Comparison of ENCODE assay signal across 8 cellular contexts in the genomic region with DNA sequence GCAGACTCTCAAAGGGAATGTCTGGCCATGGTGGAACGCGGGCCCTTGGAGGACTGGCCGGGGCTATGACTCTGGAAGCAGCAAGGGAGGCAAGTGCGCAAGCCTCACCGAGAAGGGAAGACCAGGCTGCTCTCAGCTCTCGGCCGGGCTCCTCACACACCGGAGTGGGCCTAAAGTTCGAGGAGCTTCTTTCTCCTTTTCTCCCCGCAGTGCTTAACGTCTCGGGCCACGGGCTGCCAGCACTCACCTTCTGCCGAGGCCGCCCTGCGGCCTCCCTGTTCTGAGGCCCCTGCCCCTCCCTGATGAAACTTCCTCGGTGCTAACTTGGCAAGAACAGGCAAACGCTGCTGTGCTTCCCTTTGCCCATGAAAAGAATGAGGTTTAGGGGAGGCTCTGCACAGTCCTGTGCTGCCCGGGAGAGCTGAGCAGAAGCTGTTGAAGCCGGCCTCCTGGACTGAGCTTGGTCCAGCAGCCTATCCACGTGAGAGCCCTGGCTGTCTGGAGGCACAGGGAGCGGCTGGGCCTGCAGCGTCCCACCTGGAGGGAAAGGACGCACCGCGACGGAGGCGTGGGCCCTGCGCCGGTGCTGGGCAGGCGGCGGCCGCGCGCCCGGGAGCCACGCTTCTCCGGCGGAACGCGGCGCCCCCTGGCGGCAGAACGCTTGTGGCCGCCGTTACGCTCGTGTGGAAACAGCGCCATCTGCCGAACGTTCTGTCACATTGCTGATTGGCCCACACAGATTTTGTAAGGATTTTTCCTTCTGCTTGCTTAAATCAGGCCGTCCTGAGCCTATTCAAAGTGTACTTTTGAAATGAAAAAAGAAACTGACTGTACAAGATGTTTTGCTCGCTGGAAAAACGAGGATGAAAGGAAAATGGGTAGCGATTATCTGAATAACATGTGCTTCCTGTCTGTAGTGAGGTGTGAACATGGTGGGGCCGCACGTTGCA.
DNase-seq lines count a peak whose midpoint lies in the region; ATAC-seq lines count a peak whose summit lies in the region.

No MANE protein-coding gene starts in this region.

- peak; percentile 94 for ATAC-seq in GM21528 (IDR thresholded peaks at IDR 0.05; ENCODE audit: low FRiP score, unreplicated experiment)

- DNase-seq in DMS79 (lab: John Stamatoyannopoulos, UW) (peak; percentile 44), HuH-7 (ENCODE audit: low spot score) (peak; percentile 47), RPMI8226 (peak; percentile 76), foreskin melanocyte (peak; percentile 36), non-pigmented ciliary epithelial cell (ENCODE audit: low read depth) (peak; percentile 8), superior temporal gyrus (ENCODE audit: extremely low spot score) (peak; percentile 83)
- peak; percentile 68 for DNase-seq in activated effector memory CD4-positive, alpha-beta T cell treated with Interleukin-2 at 50 U/mL for 16 hours

Comparison
In these comparisons a context has a peak if more than half of its experiments do, and no peak if none do; other contexts are left out.
1. Peak in every context shown above with its lines: DNase-seq and ATAC-seq.
2. DNase-seq: peak in every context shown above with its lines; median percentile 83 in superior temporal gyrus; 76 in RPMI8226; 68 in activated effector memory CD4-positive, alpha-beta T cell treated with Interleukin-2 at 50 U/mL for 16 hours; 47 in HuH-7; 44 in DMS79; 36 in foreskin melanocyte; 8 in non-pigmented ciliary epithelial cell.